14 cellular contexts compared by ENCODE assay signal in the genomic region with DNA sequence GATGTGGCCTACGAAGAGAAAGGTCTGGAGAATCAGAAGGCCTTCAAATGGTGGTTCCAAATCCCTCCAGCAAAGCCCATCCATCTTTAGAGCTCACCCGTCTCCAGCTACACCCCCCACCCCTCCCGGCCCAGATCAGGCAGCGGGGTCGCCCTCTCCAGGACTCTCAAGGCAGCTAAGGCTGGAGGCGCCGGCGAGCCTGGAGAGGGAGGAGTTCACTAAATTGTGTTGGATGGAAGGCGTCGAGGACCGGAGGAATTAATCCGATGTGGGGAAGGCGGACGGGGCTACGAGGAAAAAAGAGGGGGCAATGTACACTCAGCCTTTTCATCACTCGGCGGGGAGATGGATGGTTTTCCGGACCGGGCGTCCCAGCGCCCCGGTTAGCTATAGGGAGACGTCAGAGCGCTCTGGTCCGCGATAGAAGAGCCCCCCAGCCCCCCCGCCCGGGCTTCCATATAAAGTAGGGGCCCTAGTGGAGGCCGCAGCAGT. TPM values are rescaled to one million over a fixed set of nuclear protein-coding genes. Genes with fewer than 3 reads are reported as not detected.
DNase-seq lines count a peak whose midpoint lies in the region; ATAC-seq lines count a peak whose summit lies in the region.
"Had no signal": no experiment of that assay in that cellular context is flagged by ENCODE, and none has a peak within 500 bp of the region (broad histone marks: within the 10 kb centered on the region; RNA-seq: fewer than 3 reads in every experiment).

A gene (plus strand): TSS at position 487 of the 492 bp plus-strand sequence. CDS start 108 bp downstream, outside the sequence.

- peaks cover 15% of the 10 kb centered on the region for H3K4me1 Mint-ChIP-seq in activated naive CD4-positive, alpha-beta T cell treated with anti-CD3 and anti-CD28 coated beads for 36 hours (ENCODE audit: low read depth)
- peaks cover 31% of the 10 kb centered on the region for H3K4me1 Mint-ChIP-seq in stimulated activated memory B cell treated with anti-CD40 and anti-IgM and Interleukin-4, amounts not matched to agents 10 μg/mL and 1 μg/mL and 100 μg/mL, for 72 hours

- CTCF ChIA-PET in activated naive CD4-positive, alpha-beta T cell treated with anti-CD3 and anti-CD28 coated beads for 36 hours (lab: Charles Lee): interaction anchor here (0.5 to 1.1 kb wide), 2 partner anchors 134 to 242 kb away, joined by 3 read pairs; no protein-coding TSS in a partner anchor

- peak within 1 kb of the TSS; percentile 7 for H3K4me3 Mint-ChIP-seq in activated naive CD4-positive, alpha-beta T cell treated with anti-CD3 and anti-CD28 coated beads for 36 hours
- H3K4me3 Mint-ChIP-seq in stimulated activated memory B cell treated with anti-CD40 and anti-IgM and Interleukin-4, amounts not matched to agents 10 μg/mL and 1 μg/mL and 100 μg/mL, for 72 hours: peak within 1 kb of the TSS; percentile 34
- H3K4me3 Mint-ChIP-seq: activated CD4-positive, alpha-beta memory T cell treated with anti-CD3 and anti-CD28 coated beads for 36 hours; activated naive CD4-positive, alpha-beta T cell treated with anti-CD3 and anti-CD28 coated beads, Interleukin-2, amount 50 U/mL, for 24 hours had no signal

- intact Hi-C loops in activated naive CD4-positive, alpha-beta T cell treated with anti-CD3 and anti-CD28 coated beads for 36 hours (cut with micrococcal nuclease): loop anchor here (2.0 kb wide), 1 partner anchor 135 kb away; no protein-coding TSS in a partner anchor

- H3K4me3 ChIP-seq in iPS-18c (ENCODE audit: insufficient read depth, low read depth, low read length): peak within 1 kb of the TSS; percentile 47
- H3K4me3 ChIP-seq: SJCRH30 had no signal

- no peak for ATAC-seq in activated naive CD4-positive, alpha-beta T cell treated with anti-CD3 and anti-CD28 coated beads, Interleukin-2, amount 50 U/mL, for 72 hours
- ATAC-seq in stimulated activated memory B cell treated with anti-CD40 and anti-IgM and Interleukin-4, amounts not matched to agents 10 μg/mL and 1 μg/mL and 100 μg/mL, for 72 hours: no peak
- ATAC-seq in GM18909 (IDR thresholded peaks at IDR 0.05; ENCODE audit: poor library complexity, unreplicated experiment) (no peak), HG03565 (IDR thresholded peaks at IDR 0.05; ENCODE audit: unreplicated experiment) (no peak), HG02884 (IDR thresholded peaks at IDR 0.05; ENCODE audit: unreplicated experiment) (no peak)

- no peaks in the 10 kb centered on the region for H3K36me3 Mint-ChIP-seq in activated naive CD4-positive, alpha-beta T cell treated with anti-CD3 and anti-CD28 coated beads for 36 hours (ENCODE audit: low read depth)
- no peaks in the 10 kb centered on the region for H3K36me3 Mint-ChIP-seq in activated naive CD4-positive, alpha-beta T cell treated with anti-CD3 and anti-CD28 coated beads, Interleukin-2, amount 50 U/mL, for 72 hours
- no peaks in the 10 kb centered on the region for H3K36me3 Mint-ChIP-seq in stimulated activated memory B cell treated with anti-CD40 and anti-IgM and Interleukin-4, amounts not matched to agents 10 μg/mL and 1 μg/mL and 100 μg/mL, for 72 hours
- H3K36me3 Mint-ChIP-seq: activated CD4-positive, alpha-beta memory T cell treated with anti-CD3 and anti-CD28 coated beads for 36 hours; activated naive CD4-positive, alpha-beta T cell treated with anti-CD3 and anti-CD28 coated beads, Interleukin-2, amount 50 U/mL, for 24 hours had no signal

- no peaks in the 10 kb centered on the region for H3K9me3 ChIP-seq in iPS-18c (ENCODE audit: control insufficient read depth, insufficient read depth, low read length)
- H3K9me3 ChIP-seq: SJCRH30 had no signal

- no peak within 1 kb of the TSS for H3K27ac Mint-ChIP-seq in activated naive CD4-positive, alpha-beta T cell treated with anti-CD3 and anti-CD28 coated beads for 36 hours
- no peak within 1 kb of the TSS for H3K27ac Mint-ChIP-seq in activated naive CD4-positive, alpha-beta T cell treated with anti-CD3 and anti-CD28 coated beads, Interleukin-2, amount 50 U/mL, for 72 hours
- no peak within 1 kb of the TSS for H3K27ac Mint-ChIP-seq in stimulated activated memory B cell treated with anti-CD40 and anti-IgM and Interleukin-4, amounts not matched to agents 10 μg/mL and 1 μg/mL and 100 μg/mL, for 72 hours
- H3K27ac Mint-ChIP-seq: activated CD4-positive, alpha-beta memory T cell treated with anti-CD3 and anti-CD28 coated beads for 36 hours; activated naive CD4-positive, alpha-beta T cell treated with anti-CD3 and anti-CD28 coated beads, Interleukin-2, amount 50 U/mL, for 24 hours had no signal

- H3K27me3 Mint-ChIP-seq in activated naive CD4-positive, alpha-beta T cell treated with anti-CD3 and anti-CD28 coated beads for 36 hours (ENCODE audit: low read depth): peaks cover 60% of the 10 kb centered on the region
- peaks cover 65% of the 10 kb centered on the region for H3K27me3 Mint-ChIP-seq in stimulated activated memory B cell treated with anti-CD40 and anti-IgM and Interleukin-4, amounts not matched to agents 10 μg/mL and 1 μg/mL and 100 μg/mL, for 72 hours

- no peaks in the 10 kb centered on the region for H3K9me3 Mint-ChIP-seq in activated naive CD4-positive, alpha-beta T cell treated with anti-CD3 and anti-CD28 coated beads for 36 hours
- no peaks in the 10 kb centered on the region for H3K9me3 Mint-ChIP-seq in activated naive CD4-positive, alpha-beta T cell treated with anti-CD3 and anti-CD28 coated beads, Interleukin-2, amount 50 U/mL, for 72 hours
- H3K9me3 Mint-ChIP-seq in stimulated activated memory B cell treated with anti-CD40 and anti-IgM and Interleukin-4, amounts not matched to agents 10 μg/mL and 1 μg/mL and 100 μg/mL, for 72 hours: no peaks in the 10 kb centered on the region
- H3K9me3 Mint-ChIP-seq: activated CD4-positive, alpha-beta memory T cell treated with anti-CD3 and anti-CD28 coated beads for 36 hours; activated naive CD4-positive, alpha-beta T cell treated with anti-CD3 and anti-CD28 coated beads, Interleukin-2, amount 50 U/mL, for 24 hours had no signal

- DNase-seq in activated naive CD4-positive, alpha-beta T cell treated with anti-CD3 and anti-CD28 coated beads for 36 hours: no peak
- no peak for DNase-seq in activated naive CD4-positive, alpha-beta T cell treated with anti-CD3 and anti-CD28 coated beads, Interleukin-2, amount 50 U/mL, for 72 hours (ENCODE audit: low spot score in 2 of 2)
- peak; percentile 60 for DNase-seq in NCI-H774 (lab: John Stamatoyannopoulos, UW)
- DNase-seq: activated CD4-positive, alpha-beta memory T cell treated with anti-CD3 and anti-CD28 coated beads for 36 hours; AML-193; effector CD4-positive, alpha-beta T cell; SJCRH30 had no signal

RNA-seq across cellular contexts. Expression of the gene that starts here (rescaled TPM):
- not detected for total RNA-seq in activated naive CD4-positive, alpha-beta T cell treated with anti-CD3 and anti-CD28 coated beads for 36 hours
- not detected for total RNA-seq in activated naive CD4-positive, alpha-beta T cell treated with anti-CD3 and anti-CD28 coated beads, Interleukin-2, amount 50 U/mL, for 72 hours
- total RNA-seq: activated CD4-positive, alpha-beta memory T cell treated with anti-CD3 and anti-CD28 coated beads for 36 hours; omental fat pad had no signal
